In the genomic region with DNA sequence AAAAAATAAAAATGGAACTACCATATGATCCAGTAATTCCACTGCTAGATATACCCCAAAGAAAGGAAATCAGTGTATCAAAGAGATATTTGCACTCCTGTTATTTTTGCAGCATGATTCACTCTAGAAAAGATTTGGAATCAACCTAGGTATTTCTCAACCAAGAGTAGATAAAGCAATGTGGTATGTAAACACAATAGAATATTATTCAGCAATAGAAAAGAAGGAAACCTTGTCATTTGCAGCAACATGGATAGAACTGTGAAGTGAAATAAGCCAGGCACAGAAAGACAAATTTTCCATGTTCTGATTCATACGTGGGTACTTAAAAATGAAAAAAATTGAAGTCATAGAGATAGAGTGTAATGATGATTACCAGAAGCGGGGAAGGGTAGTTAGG, we compare ENCODE assay signal across 30 cellular contexts.
"Had no signal": no experiment of that assay in that cellular context is flagged by ENCODE, and none has a peak within 500 bp of the region (broad histone marks: within the 10 kb centered on the region; RNA-seq: fewer than 3 reads in every experiment).

No MANE protein-coding gene starts in this region.

- H2AFZ ChIP-seq: parathyroid adenoma had no signal

- H3K27me3 Mint-ChIP-seq: natural killer cell treated with Interleukin-12 subunit alpha and Interleukin-12 subunit beta and Interleukin-15 and Interleukin-18, amount 100 ng/mL, for 72 hours; progenitor cell of endocrine pancreas; stimulated activated naive B cell treated with anti-CD40 and anti-IgM and Interleukin-4, amounts not matched to agents 10 μg/mL and 1 μg/mL and 100 μg/mL, for 72 hours; stimulated activated naive CD8-positive, alpha-beta T cell treated with anti-CD3 and anti-CD28 coated beads, Interleukin-15, Interleukin-2, amounts not matched to agents 100 ng/mL and 50 ng/mL, for 24 hours had no signal

- H3K4me3 ChIP-seq: ovary, psoas muscle, right lobe of liver, sigmoid colon, stomach, thoracic aorta, thyroid gland, tibial nerve, upper lobe of left lung, vagina had no signal

- H3K79me2 ChIP-seq: parathyroid adenoma had no signal

- H3K27ac Mint-ChIP-seq: natural killer cell treated with Interleukin-12 subunit alpha and Interleukin-12 subunit beta and Interleukin-15 and Interleukin-18, amount 100 ng/mL, for 72 hours; nephron progenitor cell; progenitor cell of endocrine pancreas; stimulated activated effector memory CD8-positive, alpha-beta T cell treated with anti-CD3 and anti-CD28 coated beads, Interleukin-12 subunit alpha, Interleukin-12 subunit beta, amount 100 ng/mL, for 72 hours; stimulated activated naive B cell treated with anti-CD40 and anti-IgM and Interleukin-4, amounts not matched to agents 10 μg/mL and 1 μg/mL and 100 μg/mL, for 72 hours; stimulated activated naive CD8-positive, alpha-beta T cell treated with anti-CD3 and anti-CD28 coated beads, Interleukin-15, Interleukin-2, amounts not matched to agents 100 ng/mL and 50 ng/mL, for 24 hours had no signal

- H3K4me1 ChIP-seq: parathyroid adenoma, psoas muscle, right lobe of liver, sigmoid colon, stomach, thyroid gland, tibial nerve, upper lobe of left lung, vagina had no signal

- H3K4me3 Mint-ChIP-seq: natural killer cell treated with Interleukin-12 subunit alpha and Interleukin-12 subunit beta and Interleukin-15 and Interleukin-18, amount 100 ng/mL, for 72 hours; nephron progenitor cell; neural crest cell; stimulated activated effector memory CD8-positive, alpha-beta T cell treated with anti-CD3 and anti-CD28 coated beads, Interleukin-12 subunit alpha, Interleukin-12 subunit beta, amount 100 ng/mL, for 72 hours; stimulated activated naive B cell treated with anti-CD40 and anti-IgM and Interleukin-4, amounts not matched to agents 10 μg/mL and 1 μg/mL and 100 μg/mL, for 72 hours; stimulated activated naive CD8-positive, alpha-beta T cell treated with anti-CD3 and anti-CD28 coated beads, Interleukin-15, Interleukin-2, amounts not matched to agents 100 ng/mL and 50 ng/mL, for 24 hours had no signal

- H3K27ac ChIP-seq: neutrophil, ovary, parathyroid adenoma, psoas muscle, right lobe of liver, sigmoid colon, stomach, thoracic aorta, thyroid gland, tibial nerve, upper lobe of left lung, vagina had no signal

- H3K9me3 Mint-ChIP-seq: nephron progenitor cell had no signal

- DNase-seq: nephron progenitor cell; nucleus accumbens; ovary; posterior cingulate gyrus; psoas muscle; right cardiac atrium; right lobe of liver; sigmoid colon; small intestine; stimulated activated CD4-positive, alpha-beta T cell treated with anti-CD3 and anti-CD28 coated beads, Interleukin-15, amount 100 ng/mL, for 24 hours; stimulated activated CD4-positive, alpha-beta T cell treated with anti-CD3 and anti-CD28 coated beads, Interleukin-2, amount 100 ng/mL, for 24 hours; stimulated activated CD4-positive, alpha-beta T cell treated with anti-CD3 and anti-CD28 coated beads, Interleukin-2, amount 100 ng/mL, for 48 hours; stimulated activated CD4-positive, alpha-beta T cell treated with anti-CD3 and anti-CD28 coated beads, Interleukin-4, amount 100 ng/mL, for 24 hours; stimulated activated naive B cell treated with anti-CD40 and anti-IgM and Interleukin-4, amounts not matched to agents 10 μg/mL and 1 μg/mL and 100 μg/mL, for 72 hours; stimulated activated naive CD4-positive, alpha-beta T cell treated with Interleukin-2 at 50 U/mL for 16 hours; stomach; thyroid gland; trophoblast cell; upper lobe of left lung had no signal

- FAIRE-seq: small intestine, urothelium cell line had no signal

- H3K9me3 ChIP-seq: neutrophil, ovary, psoas muscle, right lobe of liver, sigmoid colon, thoracic aorta, thyroid gland, vagina had no signal

- H3K36me3 Mint-ChIP-seq: natural killer cell treated with Interleukin-12 subunit alpha and Interleukin-12 subunit beta and Interleukin-15 and Interleukin-18, amount 100 ng/mL, for 72 hours; stimulated activated effector memory CD8-positive, alpha-beta T cell treated with anti-CD3 and anti-CD28 coated beads, Interleukin-12 subunit alpha, Interleukin-12 subunit beta, amount 100 ng/mL, for 72 hours; stimulated activated naive B cell treated with anti-CD40 and anti-IgM and Interleukin-4, amounts not matched to agents 10 μg/mL and 1 μg/mL and 100 μg/mL, for 72 hours had no signal

- H3K4me1 Mint-ChIP-seq: neural crest cell; stimulated activated effector memory CD8-positive, alpha-beta T cell treated with anti-CD3 and anti-CD28 coated beads, Interleukin-12 subunit alpha, Interleukin-12 subunit beta, amount 100 ng/mL, for 72 hours; stimulated activated naive B cell treated with anti-CD40 and anti-IgM and Interleukin-4, amounts not matched to agents 10 μg/mL and 1 μg/mL and 100 μg/mL, for 72 hours had no signal

- H3K9ac ChIP-seq: parathyroid adenoma had no signal

- H3K27me3 ChIP-seq: neutrophil, ovary, right lobe of liver, sigmoid colon, stomach, thyroid gland, tibial nerve, upper lobe of left lung, vagina had no signal

- H3K36me3 ChIP-seq: neutrophil, ovary, right lobe of liver, sigmoid colon, stomach, thoracic aorta, thyroid gland, tibial nerve, upper lobe of left lung, vagina had no signal

- ATAC-seq: natural killer cell treated with Interleukin-12 subunit alpha and Interleukin-12 subunit beta and Interleukin-15 and Interleukin-18, amount 100 ng/mL, for 72 hours; psoas muscle; right cardiac atrium; right lobe of liver; stimulated activated effector memory CD8-positive, alpha-beta T cell treated with anti-CD3 and anti-CD28 coated beads, Interleukin-12 subunit alpha, Interleukin-12 subunit beta, amount 100 ng/mL, for 72 hours; stimulated activated naive B cell treated with anti-CD40 and anti-IgM and Interleukin-4, amounts not matched to agents 10 μg/mL and 1 μg/mL and 100 μg/mL, for 72 hours had no signal
